Comparison of ENCODE assay signal across 15 cellular contexts in genomic region chr18:80042785-80043184, GRCh38. TPM values are rescaled to one million over a fixed set of nuclear protein-coding genes. Genes with fewer than 3 reads are reported as not detected.
DNase-seq lines count a peak whose midpoint lies in the region; ATAC-seq, FAIRE-seq and TF ChIP-seq lines count a peak whose summit lies in the region.
"Had no signal": no experiment of that assay in that cellular context is flagged by ENCODE, and none has a peak within 500 bp of the region (broad histone marks: within the 10 kb centered on the region; RNA-seq: fewer than 3 reads in every experiment).

No MANE protein-coding gene starts in this region.

- no peak overlapping the region for H3K9ac ChIP-seq in HepG2 (ENCODE audit: insufficient read depth, low read depth, low read length)
- H3K9ac ChIP-seq: BLaER1 treated with 17β-estradiol and CSF1 and Interleukin-3, amounts not matched to agents 10 nM and 100 nM had no signal

- no peak for FAIRE-seq in HepG2 (lab: Jason Lieb, UNC)
- FAIRE-seq: GM12878, GM19239 had no signal

- H3K9me3 ChIP-seq in HepG2 (ENCODE audit: low read length) (no peaks in the 10 kb centered on the region), right lobe of liver (no peaks in the 10 kb centered on the region)

- ATAC-seq in HepG2 (no peak), right lobe of liver (no peak), activated B cell treated with CpG ODN at 0.5 μM for 24 hours (ENCODE audit: low read depth) (no peak), memory B cell (ENCODE audit: low read depth) (no peak)
- ATAC-seq: GM12878 had no signal

- H3K27me3 ChIP-seq in HepG2 (ENCODE audit: control insufficient read depth in 1 of 2, insufficient read depth in 2 of 2, low read length in 2 of 2) (no peaks in the 10 kb centered on the region), right lobe of liver (no peaks in the 10 kb centered on the region)
- H3K27me3 ChIP-seq: BLaER1 treated with 17β-estradiol and CSF1 and Interleukin-3, amounts not matched to agents 10 nM and 100 nM had no signal

- H3K27me3 Mint-ChIP-seq in activated B cell treated with CpG ODN at 0.5 μM for 24 hours (no peaks in the 10 kb centered on the region), memory B cell (no peaks in the 10 kb centered on the region)
- H3K27me3 Mint-ChIP-seq: CD4-positive, CD25-positive, alpha-beta regulatory T cell; IgD-negative memory B cell had no signal

- H3K36me3 ChIP-seq in HepG2 (replicated peaks in 1 of 2; ENCODE audit: control insufficient read depth in 1 of 2, insufficient read depth in 2 of 2, low read length in 2 of 2), result peaks cover 14 to 64% of the 10 kb centered on the region in 2 experiments; a peak in 4 of 5 replicates
- peaks cover 0 to 16% (median 1%) of the 10 kb centered on the region in 4 donors for H3K36me3 ChIP-seq in right lobe of liver

- 93% methylated on average over 4 of the region's 4 CpGs for WGBS in HepG2 (ENCODE audit: low lambda C conversion rate)
- 89% methylated on average over 4 of the region's 4 CpGs for WGBS in right lobe of liver (ENCODE audit: insufficient coverage, low coverage, low lambda C conversion rate, missing lambda C conversion rate)

- H2AFZ ChIP-seq in HepG2 (ENCODE audit: low read length), result no peak overlapping the region

- H3K27ac Mint-ChIP-seq in activated B cell treated with CpG ODN at 0.5 μM for 24 hours, result peak overlapping the region; percentile 5
- no peak overlapping the region for H3K27ac Mint-ChIP-seq in memory B cell
- H3K27ac Mint-ChIP-seq: CD4-positive, CD25-positive, alpha-beta regulatory T cell had no signal

- no peak overlapping the region for H3K4me2 ChIP-seq in HepG2 (ENCODE audit: low read depth, low read length)
- H3K4me2 ChIP-seq: BLaER1 treated with 17β-estradiol and CSF1 and Interleukin-3, amounts not matched to agents 10 nM and 100 nM had no signal

- H3K36me3 Mint-ChIP-seq in activated B cell treated with CpG ODN at 0.5 μM for 24 hours (ENCODE audit: low read depth) (peaks cover 75% of the 10 kb centered on the region), memory B cell (peaks cover 44% of the 10 kb centered on the region)

- peaks cover 6% of the 10 kb centered on the region for H3K79me2 ChIP-seq in HepG2 (ENCODE audit: insufficient read depth, low read length)

- H3K27ac ChIP-seq in HepG2 (ENCODE audit: extremely low read length, insufficient read depth, low read length) (no peak overlapping the region), right lobe of liver (no peak overlapping the region)
- H3K27ac ChIP-seq: BLaER1 treated with 17β-estradiol and CSF1 and Interleukin-3, amounts not matched to agents 10 nM and 100 nM had no signal

- no peaks in the 10 kb centered on the region for H3K9me3 Mint-ChIP-seq in activated B cell treated with CpG ODN at 0.5 μM for 24 hours
- no peaks in the 10 kb centered on the region for H3K9me3 Mint-ChIP-seq in memory B cell
- H3K9me3 Mint-ChIP-seq: CD4-positive, CD25-positive, alpha-beta regulatory T cell had no signal

- TF ChIP-seq EP300 in HepG2 (IDR thresholded peaks at IDR 0.05; ENCODE audit: low read depth in 2 of 2, low read length in 2 of 2) (no peak), HepG2 (CRISPR knock-in tag; IDR thresholded peaks at IDR 0.05; ENCODE audit: borderline replicate concordance) (no peak)

- H3K4me3 ChIP-seq in HepG2 (replicated peaks in 1 of 3; ENCODE audit: insufficient read depth in 1 of 3, low read depth in 2 of 3, low read length in 3 of 3), result no peak overlapping the region
- no peak overlapping the region for H3K4me3 ChIP-seq in right lobe of liver
- H3K4me3 ChIP-seq: BLaER1 treated with 17β-estradiol and CSF1 and Interleukin-3, amounts not matched to agents 10 nM and 100 nM; GM12878 had no signal

- no peak for TF ChIP-seq POLR2A in HepG2 (IDR thresholded peaks at IDR 0.05; ENCODE audit: insufficient read depth in 1 of 2, low read depth in 2 of 2, low read length in 2 of 2)
- no peak for TF ChIP-seq POLR2A in right lobe of liver (IDR thresholded peaks at IDR 0.05)

- intact Hi-C loops in HepG2 (cut with micrococcal nuclease; ENCODE audit: unreplicated experiment) (no loop called here), right lobe of liver (cut with DNase I) (no loop called here), activated B cell treated with CpG ODN at 0.5 μM for 24 hours (cut with micrococcal nuclease) (no loop called here), head of caudate nucleus (cut with DNase I) (no loop called here)

- POLR2A ChIA-PET in HepG2 (lab: Yijun Ruan, JAX), result interaction anchor here (1.8 kb wide), 1 partner anchor 9 kb away, joined by 9 read pairs; the partner anchor contains the start of gene RBFA
- POLR2A ChIA-PET in activated B cell treated with CpG ODN at 0.5 μM for 24 hours (lab: Charles Lee), result no interaction called here

- TF ChIP-seq RAD21 in HepG2 (CRISPR knock-in tag; IDR thresholded peaks at IDR 0.05), result no peak

- DNase-seq in HepG2 (ENCODE audit: low spot score), result no peak
- no peak for DNase-seq in right lobe of liver
- no peak for DNase-seq in activated B cell treated with CpG ODN at 0.5 μM for 24 hours
- DNase-seq in memory B cell (ENCODE audit: low spot score in 2 of 2), result no peak
- no peak for DNase-seq in A172 (ENCODE audit: low spot score)
- DNase-seq in NCI-H748 treated with DMSO at 0.1 percent for 48 hours (lab: John Stamatoyannopoulos, UW), result no peak
- no peak for DNase-seq in head of caudate nucleus
- DNase-seq: 8988T, ACHN, HCEC 1CT had no signal

- H3K4me1 ChIP-seq in HepG2 (ENCODE audit: insufficient read depth, low read length) (peaks cover 19% of the 10 kb centered on the region), right lobe of liver (no peaks in the 10 kb centered on the region)

- in situ Hi-C loops in HepG2 (cut with HindIII; ENCODE audit: extremely low pct_ligation_motif_present, low pct_unique_long_range_greater_than_20kb), result no loop called here

- CTCF ChIA-PET in HepG2 (lab: Yijun Ruan, JAX; ENCODE audit: low intra/inter-chr PET ratio, low total read pairs) (no interaction called here), activated B cell treated with CpG ODN at 0.5 μM for 24 hours (lab: Charles Lee) (no interaction called here)

- BruUV-seq in HepG2 (replicated peaks; lab: Mats Ljungman, UMichigan), result no TSS peak

- H4K20me1 ChIP-seq in HepG2 (ENCODE audit: insufficient read depth, low read length), result no peaks in the 10 kb centered on the region

- TF ChIP-seq CTCF in HepG2 (CRISPR knock-in tag; IDR thresholded peaks at IDR 0.05) (no peak), right lobe of liver (IDR thresholded peaks at IDR 0.05) (no peak), activated B cell treated with CpG ODN at 0.5 μM for 24 hours (IDR thresholded peaks at IDR 0.05) (no peak)

- H3K4me1 Mint-ChIP-seq in activated B cell treated with CpG ODN at 0.5 μM for 24 hours (no peaks in the 10 kb centered on the region), memory B cell (peaks cover 5% of the 10 kb centered on the region)

- H3K4me3 Mint-ChIP-seq in activated B cell treated with CpG ODN at 0.5 μM for 24 hours, result no peak overlapping the region
- peak overlapping the region; percentile 49 for H3K4me3 Mint-ChIP-seq in memory B cell
- H3K4me3 Mint-ChIP-seq: CD4-positive, CD25-positive, alpha-beta regulatory T cell; IgD-negative memory B cell had no signal

RNA-seq across cellular contexts. Expression of gene RBFA, which starts 8.6 kb away (rescaled TPM):
- total RNA-seq in HepG2 (2016; rRNA removed; fragmentation: Illumina TruSeq; extraction: Trizol), result 42.2 and 42.4 TPM in 2 replicates
- total RNA-seq in HepG2 (2016; cell fraction: cytosol; rRNA removed; fragmentation: Illumina TruSeq; extraction: Trizol; ENCODE audit: low read depth), result 13.9 and 16.9 TPM in 2 replicates
- 43.3 and 44.9 TPM in 2 replicates for total RNA-seq in HepG2 (2016; cell fraction: insoluble cytoplasmic fraction; rRNA removed; fragmentation: Illumina TruSeq; extraction: Trizol)
- 22.2 and 22.8 TPM in 2 replicates for total RNA-seq in HepG2 (2016; cell fraction: membrane; rRNA removed; fragmentation: Illumina TruSeq; extraction: Trizol)
- total RNA-seq in HepG2 (2016; cell fraction: nucleus; rRNA removed; fragmentation: Illumina TruSeq; extraction: Trizol), result 31.4 and 38.8 TPM in 2 replicates
- 29.7 and 31.7 TPM in 2 replicates for polyA plus RNA-seq in HepG2 (2011; rRNA removed)
- 22.0 and 22.4 TPM in 2 replicates for polyA plus RNA-seq in HepG2 (2011; cell fraction: cytosol; rRNA removed)
- polyA plus RNA-seq in HepG2 (2011; cell fraction: nucleus; rRNA removed), result 40.3 and 51.2 TPM in 2 replicates
- 21.5 and 24.8 TPM in 2 replicates for polyA plus RNA-seq in HepG2 (2012)
- polyA plus RNA-seq in HepG2 (2016; cell fraction: cytosol; fragmentation: Illumina TruSeq; extraction: Trizol; ENCODE audit: low read depth), result 13.2 and 15.2 TPM in 2 replicates
- 42.0 and 44.0 TPM in 2 replicates for polyA plus RNA-seq in HepG2 (2016; cell fraction: insoluble cytoplasmic fraction; fragmentation: Illumina TruSeq; extraction: Trizol; ENCODE audit: low read depth)
- polyA plus RNA-seq in HepG2 (2016; cell fraction: membrane; fragmentation: Illumina TruSeq; extraction: Trizol; ENCODE audit: low read depth), result 18.4 and 18.9 TPM in 2 replicates
- polyA plus RNA-seq in HepG2 (2016; cell fraction: nucleus; fragmentation: Illumina TruSeq; extraction: Trizol; ENCODE audit: insufficient read depth, low read depth), result 40.6 and 48.1 TPM in 2 replicates
- 21.7 and 27.6 TPM in 2 replicates for polyA minus RNA-seq in HepG2 (2011; rRNA and poly(A)+ RNA removed; ENCODE audit: low replicate concordance)
- polyA minus RNA-seq in HepG2 (2011; cell fraction: cytosol; rRNA and poly(A)+ RNA removed), result 9.1 and 9.3 TPM in 2 replicates
- polyA minus RNA-seq in HepG2 (2011; cell fraction: nucleus; rRNA and poly(A)+ RNA removed), result 71.3 and 80.8 TPM in 2 replicates
- 10 to 100 TPM; 12.3 to 36.6 (median 18.8) TPM for total RNA-seq in right lobe of liver
- total RNA-seq in activated B cell treated with CpG ODN at 0.5 μM for 24 hours, result 21.6 and 23.3 TPM in 2 replicates
- 23.8 and 29.7 TPM in 2 replicates for total RNA-seq in A172 (2014; rRNA removed; shearing (Covaris generic))

RNA-seq across cellular contexts. Expression of gene TXNL4A, which starts 54.4 kb away (rescaled TPM):
- 192 and 202 TPM in 2 replicates for total RNA-seq in HepG2 (2016; rRNA removed; fragmentation: Illumina TruSeq; extraction: Trizol)
- 596 and 716 TPM in 2 replicates for total RNA-seq in HepG2 (2016; cell fraction: cytosol; rRNA removed; fragmentation: Illumina TruSeq; extraction: Trizol; ENCODE audit: low read depth)
- 185 and 204 TPM in 2 replicates for total RNA-seq in HepG2 (2016; cell fraction: insoluble cytoplasmic fraction; rRNA removed; fragmentation: Illumina TruSeq; extraction: Trizol)
- 533 and 635 TPM in 2 replicates for total RNA-seq in HepG2 (2016; cell fraction: membrane; rRNA removed; fragmentation: Illumina TruSeq; extraction: Trizol)
- total RNA-seq in HepG2 (2016; cell fraction: nucleus; rRNA removed; fragmentation: Illumina TruSeq; extraction: Trizol), result 56.2 and 79.7 TPM in 2 replicates
- polyA plus RNA-seq in HepG2 (2011; rRNA removed), result 135 and 172 TPM in 2 replicates
- 131 and 145 TPM in 2 replicates for polyA plus RNA-seq in HepG2 (2011; cell fraction: cytosol; rRNA removed)
- polyA plus RNA-seq in HepG2 (2011; cell fraction: nucleus; rRNA removed), result 32.1 and 40.2 TPM in 2 replicates
- polyA plus RNA-seq in HepG2 (2012), result 123 and 145 TPM in 2 replicates
- 941 and 1,125 TPM in 2 replicates for polyA plus RNA-seq in HepG2 (2016; cell fraction: cytosol; fragmentation: Illumina TruSeq; extraction: Trizol; ENCODE audit: low read depth)
- polyA plus RNA-seq in HepG2 (2016; cell fraction: insoluble cytoplasmic fraction; fragmentation: Illumina TruSeq; extraction: Trizol; ENCODE audit: low read depth), result 223 and 229 TPM in 2 replicates
- polyA plus RNA-seq in HepG2 (2016; cell fraction: membrane; fragmentation: Illumina TruSeq; extraction: Trizol; ENCODE audit: low read depth), result 563 and 676 TPM in 2 replicates
- 165 and 194 TPM in 2 replicates for polyA plus RNA-seq in HepG2 (2016; cell fraction: nucleus; fragmentation: Illumina TruSeq; extraction: Trizol; ENCODE audit: insufficient read depth, low read depth)
- 36.7 and 86.4 TPM in 2 replicates for polyA minus RNA-seq in HepG2 (2011; rRNA and poly(A)+ RNA removed; ENCODE audit: low replicate concordance)
- 44.1 and 45.4 TPM in 2 replicates for polyA minus RNA-seq in HepG2 (2011; cell fraction: cytosol; rRNA and poly(A)+ RNA removed)
- 14.9 and 19.2 TPM in 2 replicates for polyA minus RNA-seq in HepG2 (2011; cell fraction: nucleus; rRNA and poly(A)+ RNA removed)
- total RNA-seq in right lobe of liver, result 10 to 100 TPM; 18.5 to 53.9 (median 37.8) TPM
- total RNA-seq in activated B cell treated with CpG ODN at 0.5 μM for 24 hours, result 94.7 and 96.9 TPM in 2 replicates
- total RNA-seq in A172 (2014; rRNA removed; shearing (Covaris generic)), result 67.4 and 86.6 TPM in 2 replicates
